In the genomic region with DNA sequence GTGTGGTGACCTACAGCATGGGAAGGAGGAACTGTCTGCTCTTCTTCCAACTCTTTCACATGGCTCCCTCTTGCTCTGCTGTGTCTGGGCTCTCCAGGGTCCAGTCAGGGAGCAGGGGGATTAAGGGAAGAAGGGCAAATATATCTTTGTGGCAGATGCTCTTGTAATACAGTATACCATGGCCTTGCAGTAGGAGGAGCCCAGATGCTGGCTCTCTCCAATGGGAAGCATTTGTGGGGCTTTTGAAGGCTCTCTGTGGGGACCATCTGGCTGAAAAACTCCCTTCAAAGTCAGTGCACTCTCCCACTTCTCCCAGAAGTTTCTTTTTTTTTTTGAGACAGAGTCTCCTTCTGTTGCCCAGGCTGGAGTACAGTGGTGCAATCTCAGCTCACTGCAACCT, we compare ENCODE assay signal across 2 cellular contexts.
TF ChIP-seq lines count a peak whose summit lies in the region.

No MANE protein-coding gene starts in this region.

TF ChIP-seq in endothelial cell of umbilical vein, 7 proteins besides CTCF, POLR2A, EP300 and RAD21:
- TF ChIP-seq POLR2AphosphoS5 (IDR thresholded peaks at IDR 0.05; ENCODE audit: insufficient read depth, low read depth, low read length), result no peak
- TF ChIP-seq EZH2 (IDR thresholded peaks at IDR 0.05; ENCODE audit: borderline replicate concordance, low read depth, low read length, severe bottlenecking), result no peak
- no peak for TF ChIP-seq MYC (IDR thresholded peaks at IDR 0.05; ENCODE audit: low read depth, low read length)
- TF ChIP-seq JUN (IDR thresholded peaks at IDR 0.05; ENCODE audit: borderline replicate concordance, insufficient read depth, insufficient read length, low read depth), result no peak
- TF ChIP-seq, protein P1, sequence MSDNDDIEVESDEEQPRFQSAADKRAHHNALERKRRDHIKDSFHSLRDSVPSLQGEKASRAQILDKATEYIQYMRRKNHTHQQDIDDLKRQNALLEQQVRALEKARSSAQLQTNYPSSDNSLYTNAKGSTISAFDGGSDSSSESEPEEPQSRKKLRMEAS (IDR thresholded peaks at IDR 0.05; ENCODE audit: insufficient read depth, insufficient read length), result no peak
- no peak for TF ChIP-seq GATA2 (IDR thresholded peaks at IDR 0.05; ENCODE audit: insufficient read depth, insufficient read length, low read depth, low read length)
- TF ChIP-seq FOS (IDR thresholded peaks at IDR 0.05; ENCODE audit: borderline replicate concordance, insufficient read depth, low read length), result no peak

TF ChIP-seq in WTC11, 78 proteins besides CTCF, POLR2A, EP300 and RAD21:
- TF ChIP-seq, protein P2, sequence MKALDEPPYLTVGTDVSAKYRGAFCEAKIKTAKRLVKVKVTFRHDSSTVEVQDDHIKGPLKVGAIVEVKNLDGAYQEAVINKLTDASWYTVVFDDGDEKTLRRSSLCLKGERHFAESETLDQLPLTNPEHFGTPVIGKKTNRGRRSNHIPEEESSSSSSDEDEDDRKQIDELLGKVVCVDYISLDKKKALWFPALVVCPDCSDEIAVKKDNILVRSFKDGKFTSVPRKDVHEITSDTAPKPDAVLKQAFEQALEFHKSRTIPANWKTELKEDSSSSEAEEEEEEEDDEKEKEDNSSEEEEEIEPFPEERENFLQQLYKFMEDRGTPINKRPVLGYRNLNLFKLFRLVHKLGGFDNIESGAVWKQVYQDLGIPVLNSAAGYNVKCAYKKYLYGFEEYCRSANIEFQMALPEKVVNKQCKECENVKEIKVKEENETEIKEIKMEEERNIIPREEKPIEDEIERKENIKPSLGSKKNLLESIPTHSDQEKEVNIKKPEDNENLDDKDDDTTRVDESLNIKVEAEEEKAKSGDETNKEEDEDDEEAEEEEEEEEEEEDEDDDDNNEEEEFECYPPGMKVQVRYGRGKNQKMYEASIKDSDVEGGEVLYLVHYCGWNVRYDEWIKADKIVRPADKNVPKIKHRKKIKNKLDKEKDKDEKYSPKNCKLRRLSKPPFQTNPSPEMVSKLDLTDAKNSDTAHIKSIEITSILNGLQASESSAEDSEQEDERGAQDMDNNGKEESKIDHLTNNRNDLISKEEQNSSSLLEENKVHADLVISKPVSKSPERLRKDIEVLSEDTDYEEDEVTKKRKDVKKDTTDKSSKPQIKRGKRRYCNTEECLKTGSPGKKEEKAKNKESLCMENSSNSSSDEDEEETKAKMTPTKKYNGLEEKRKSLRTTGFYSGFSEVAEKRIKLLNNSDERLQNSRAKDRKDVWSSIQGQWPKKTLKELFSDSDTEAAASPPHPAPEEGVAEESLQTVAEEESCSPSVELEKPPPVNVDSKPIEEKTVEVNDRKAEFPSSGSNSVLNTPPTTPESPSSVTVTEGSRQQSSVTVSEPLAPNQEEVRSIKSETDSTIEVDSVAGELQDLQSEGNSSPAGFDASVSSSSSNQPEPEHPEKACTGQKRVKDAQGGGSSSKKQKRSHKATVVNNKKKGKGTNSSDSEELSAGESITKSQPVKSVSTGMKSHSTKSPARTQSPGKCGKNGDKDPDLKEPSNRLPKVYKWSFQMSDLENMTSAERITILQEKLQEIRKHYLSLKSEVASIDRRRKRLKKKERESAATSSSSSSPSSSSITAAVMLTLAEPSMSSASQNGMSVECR (CRISPR knock-in tag; IDR thresholded peaks at IDR 0.05; ENCODE audit: borderline replicate concordance), result no peak
- TF ChIP-seq, protein P3, sequence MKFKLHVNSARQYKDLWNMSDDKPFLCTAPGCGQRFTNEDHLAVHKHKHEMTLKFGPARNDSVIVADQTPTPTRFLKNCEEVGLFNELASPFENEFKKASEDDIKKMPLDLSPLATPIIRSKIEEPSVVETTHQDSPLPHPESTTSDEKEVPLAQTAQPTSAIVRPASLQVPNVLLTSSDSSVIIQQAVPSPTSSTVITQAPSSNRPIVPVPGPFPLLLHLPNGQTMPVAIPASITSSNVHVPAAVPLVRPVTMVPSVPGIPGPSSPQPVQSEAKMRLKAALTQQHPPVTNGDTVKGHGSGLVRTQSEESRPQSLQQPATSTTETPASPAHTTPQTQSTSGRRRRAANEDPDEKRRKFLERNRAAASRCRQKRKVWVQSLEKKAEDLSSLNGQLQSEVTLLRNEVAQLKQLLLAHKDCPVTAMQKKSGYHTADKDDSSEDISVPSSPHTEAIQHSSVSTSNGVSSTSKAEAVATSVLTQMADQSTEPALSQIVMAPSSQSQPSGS (CRISPR knock-in tag; IDR thresholded peaks at IDR 0.05; ENCODE audit: borderline replicate concordance, low read depth), result no peak
- TF ChIP-seq, protein P4, sequence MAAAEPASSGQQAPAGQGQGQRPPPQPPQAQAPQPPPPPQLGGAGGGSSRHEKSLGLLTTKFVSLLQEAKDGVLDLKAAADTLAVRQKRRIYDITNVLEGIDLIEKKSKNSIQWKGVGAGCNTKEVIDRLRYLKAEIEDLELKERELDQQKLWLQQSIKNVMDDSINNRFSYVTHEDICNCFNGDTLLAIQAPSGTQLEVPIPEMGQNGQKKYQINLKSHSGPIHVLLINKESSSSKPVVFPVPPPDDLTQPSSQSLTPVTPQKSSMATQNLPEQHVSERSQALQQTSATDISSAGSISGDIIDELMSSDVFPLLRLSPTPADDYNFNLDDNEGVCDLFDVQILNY (CRISPR knock-in tag; IDR thresholded peaks at IDR 0.05), result no peak
- no peak for TF ChIP-seq JAZF1 (CRISPR knock-in tag; IDR thresholded peaks at IDR 0.05)
- TF ChIP-seq, protein P5, sequence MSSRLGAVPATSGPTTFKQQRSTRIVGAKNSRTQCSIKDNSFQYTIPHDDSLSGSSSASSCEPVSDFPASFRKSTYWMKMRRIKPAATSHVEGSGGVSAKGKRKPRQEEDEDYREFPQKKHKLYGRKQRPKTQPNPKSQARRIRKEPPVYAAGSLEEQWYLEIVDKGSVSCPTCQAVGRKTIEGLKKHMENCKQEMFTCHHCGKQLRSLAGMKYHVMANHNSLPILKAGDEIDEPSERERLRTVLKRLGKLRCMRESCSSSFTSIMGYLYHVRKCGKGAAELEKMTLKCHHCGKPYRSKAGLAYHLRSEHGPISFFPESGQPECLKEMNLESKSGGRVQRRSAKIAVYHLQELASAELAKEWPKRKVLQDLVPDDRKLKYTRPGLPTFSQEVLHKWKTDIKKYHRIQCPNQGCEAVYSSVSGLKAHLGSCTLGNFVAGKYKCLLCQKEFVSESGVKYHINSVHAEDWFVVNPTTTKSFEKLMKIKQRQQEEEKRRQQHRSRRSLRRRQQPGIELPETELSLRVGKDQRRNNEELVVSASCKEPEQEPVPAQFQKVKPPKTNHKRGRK (CRISPR knock-in tag; IDR thresholded peaks at IDR 0.05; ENCODE audit: borderline replicate concordance), result no peak
- TF ChIP-seq CBFB (CRISPR knock-in tag; IDR thresholded peaks at IDR 0.05; ENCODE audit: low read depth), result no peak
- TF ChIP-seq ELF4 (CRISPR knock-in tag; IDR thresholded peaks at IDR 0.05; ENCODE audit: low read depth), result no peak
